In genomic region chr12:123135688-123136087, GRCh38 we compare ENCODE assay signal across 16 cellular contexts. TPM values are rescaled to one million over a fixed set of nuclear protein-coding genes. Genes with fewer than 3 reads are reported as not detected.
DNase-seq lines count a peak whose midpoint lies in the region; ATAC-seq and TF ChIP-seq lines count a peak whose summit lies in the region.
"Had no signal": no experiment of that assay in that cellular context is flagged by ENCODE, and none has a peak within 500 bp of the region (broad histone marks: within the 10 kb centered on the region; RNA-seq: fewer than 3 reads in every experiment).

No MANE protein-coding gene starts in this region.

- H2AFZ ChIP-seq in SK-N-SH (ENCODE audit: low read depth): no peak overlapping the region
- H2AFZ ChIP-seq in PC-9: no peak overlapping the region
- H2AFZ ChIP-seq: GM23248 had no signal

- H3K9me2 ChIP-seq in SK-N-SH (no peaks in the 10 kb centered on the region), PC-9 (ENCODE audit: insufficient read depth) (no peaks in the 10 kb centered on the region)

- no peak overlapping the region for H3K4me3 ChIP-seq in SK-N-SH (ENCODE audit: low read depth in 2 of 2, low read length in 1 of 2)
- no peak overlapping the region for H3K4me3 ChIP-seq in PC-9
- no peak overlapping the region for H3K4me3 ChIP-seq in naive thymus-derived CD4-positive, alpha-beta T cell (ENCODE audit: low read length)
- H3K4me3 ChIP-seq in spleen: no peak overlapping the region
- H3K4me3 ChIP-seq: BLaER1, GM12878, GM23248 had no signal

- H3F3A ChIP-seq in SK-N-SH (replicated peaks; ENCODE audit: insufficient read depth) (no peaks in the 10 kb centered on the region), PC-9 (ENCODE audit: insufficient read depth, low read depth) (peaks cover 24% of the 10 kb centered on the region)

- H3K27me3 ChIP-seq in SK-N-SH (ENCODE audit: insufficient read depth): no peaks in the 10 kb centered on the region
- H3K27me3 ChIP-seq in PC-9 (ENCODE audit: insufficient read depth, low read depth): no peaks in the 10 kb centered on the region
- no peaks in the 10 kb centered on the region for H3K27me3 ChIP-seq in naive thymus-derived CD4-positive, alpha-beta T cell (ENCODE audit: control insufficient read depth in 2 of 2, insufficient read depth in 2 of 2, low read length in 2 of 2)
- H3K27me3 ChIP-seq in spleen (replicated peaks in 1 of 7): no peaks in the 10 kb centered on the region
- H3K27me3 ChIP-seq: BLaER1 had no signal

- TF ChIP-seq POLR2A in spleen (IDR thresholded peaks at IDR 0.05): no peak

- intact Hi-C loops in PC-9 (cut with micrococcal nuclease; ENCODE audit: unreplicated experiment): no loop called here
- intact Hi-C loops in naive thymus-derived CD4-positive, alpha-beta T cell (cut with micrococcal nuclease): no loop called here
- intact Hi-C loops in spleen (cut with DNase I; ENCODE audit: low total_unique reads): no loop called here
- intact Hi-C loops in activated naive CD4-positive, alpha-beta T cell treated with anti-CD3 and anti-CD28 coated beads for 36 hours (cut with micrococcal nuclease): no loop called here

- WGBS in SK-N-SH (ENCODE audit: low lambda C conversion rate): 90% methylated on average over 8 of the region's 8 CpGs
- 72 to 97% (median 82%) methylated on average over 7 to 8 of the region's 8 CpGs for WGBS in spleen, 5 donors

- peak overlapping the region in 8 of 9 donors; percentile 6 to 96 (median 66) for H3K27ac Mint-ChIP-seq in naive thymus-derived CD4-positive, alpha-beta T cell
- H3K27ac Mint-ChIP-seq in activated naive CD4-positive, alpha-beta T cell treated with anti-CD3 and anti-CD28 coated beads for 36 hours: no peak overlapping the region

- no peaks in the 10 kb centered on the region for H4K20me1 ChIP-seq in SK-N-SH (ENCODE audit: insufficient read depth)
- H4K20me1 ChIP-seq in PC-9 (ENCODE audit: insufficient read depth): no peaks in the 10 kb centered on the region
- H4K20me1 ChIP-seq: BLaER1 had no signal

- H3K36me3 ChIP-seq in SK-N-SH (replicated peaks in 1 of 2; ENCODE audit: control insufficient read depth in 1 of 2, insufficient read depth in 2 of 2, low read length in 1 of 2) (no peaks in the 10 kb centered on the region), PC-9 (ENCODE audit: low read depth) (no peaks in the 10 kb centered on the region), spleen (peaks cover 0 to 4% (median 0%) of the 10 kb centered on the region in 6 donors)
- H3K36me3 ChIP-seq in naive thymus-derived CD4-positive, alpha-beta T cell (ENCODE audit: control insufficient read depth in 2 of 3, insufficient read depth in 3 of 3, low read length in 3 of 3): peaks cover 0 to 6% (median 0%) of the 10 kb centered on the region in 3 experiments

- peaks cover 8 to 11% of the 10 kb centered on the region in 2 experiments; a peak in 2 of 4 replicates for H3K4me1 ChIP-seq in SK-N-SH (ENCODE audit: control insufficient read depth in 1 of 2, insufficient read depth in 2 of 2, low read depth in 1 of 2, low read length in 1 of 2)
- H3K4me1 ChIP-seq in PC-9 (replicated peaks; ENCODE audit: insufficient read depth): peaks cover 66% of the 10 kb centered on the region
- H3K4me1 ChIP-seq in naive thymus-derived CD4-positive, alpha-beta T cell (ENCODE audit: control insufficient read depth in 2 of 2, insufficient read depth in 2 of 2, low read length in 2 of 2): peaks cover 0 to 29% of the 10 kb centered on the region in 2 donors
- H3K4me1 ChIP-seq in spleen: peaks cover 7 to 36% (median 22%) of the 10 kb centered on the region in 6 donors

- H3K27ac ChIP-seq in SK-N-SH (ENCODE audit: low read depth in 2 of 2, low read length in 1 of 2): no peak overlapping the region
- peak overlapping the region; percentile 6; the same call in 1 of the 2 replicates for H3K27ac ChIP-seq in PC-9
- no peak overlapping the region for H3K27ac ChIP-seq in naive thymus-derived CD4-positive, alpha-beta T cell (ENCODE audit: low read depth, low read length)
- no peak overlapping the region for H3K27ac ChIP-seq in spleen
- H3K27ac ChIP-seq: 22Rv1, GM23248 had no signal

- POLR2A ChIA-PET in SK-N-SH (lab: Yijun Ruan, JAX): no interaction called here
- POLR2A ChIA-PET in PC-9 (lab: Charles Lee; ENCODE audit: unreplicated experiment): no interaction called here
- POLR2A ChIA-PET in naive thymus-derived CD4-positive, alpha-beta T cell (lab: Charles Lee): interaction anchor here (0.9 to 8.6 kb wide), 7 partner anchors 14 to 91 kb away, joined by 3 to 97 read pairs (median 5); no protein-coding TSS in a partner anchor

- H3K9me3 ChIP-seq in SK-N-SH (no peaks in the 10 kb centered on the region), PC-9 (ENCODE audit: insufficient read depth, low read depth) (no peaks in the 10 kb centered on the region), spleen (no peaks in the 10 kb centered on the region)
- no peaks in the 10 kb centered on the region for H3K9me3 ChIP-seq in naive thymus-derived CD4-positive, alpha-beta T cell (ENCODE audit: control insufficient read depth in 2 of 3, low read length in 3 of 3)

- DNase-seq in SK-N-SH: no peak
- no peak for DNase-seq in PC-9
- DNase-seq in naive thymus-derived CD4-positive, alpha-beta T cell: no peak
- DNase-seq in spleen: peak; percentile 15
- DNase-seq in NCI-H446 treated with DMSO at 0.1 percent for 48 hours (lab: John Stamatoyannopoulos, UW): no peak
- DNase-seq in activated naive CD4-positive, alpha-beta T cell treated with anti-CD3 and anti-CD28 coated beads for 36 hours: no peak
- DNase-seq: Calu3, DMS 273 treated with DMSO at 0.1 percent for 48 hours, DMS79, GM23248 had no signal

- H3K36me3 Mint-ChIP-seq in naive thymus-derived CD4-positive, alpha-beta T cell: peaks cover 0 to 18% (median 11%) of the 10 kb centered on the region in 5 donors
- H3K36me3 Mint-ChIP-seq in activated naive CD4-positive, alpha-beta T cell treated with anti-CD3 and anti-CD28 coated beads for 36 hours (ENCODE audit: low read depth): peaks cover 1% of the 10 kb centered on the region

- H3K4me2 ChIP-seq in SK-N-SH: no peak overlapping the region
- peak overlapping the region; percentile 63; the same call in 1 of the 2 replicates for H3K4me2 ChIP-seq in PC-9

- H3K9ac ChIP-seq in SK-N-SH: no peak overlapping the region
- H3K9ac ChIP-seq: BLaER1, GM23248 had no signal

- TF ChIP-seq CTCF in SK-N-SH (IDR thresholded peaks at IDR 0.05): no peak
- TF ChIP-seq CTCF in PC-9 (conservative IDR thresholded peaks at IDR 0.05): no peak
- TF ChIP-seq CTCF in spleen (IDR thresholded peaks at IDR 0.05 in 8 of 11, conservative IDR thresholded peaks at IDR 0.05 in 3 of 11): no peak

- no peaks in the 10 kb centered on the region for H3K27me3 Mint-ChIP-seq in naive thymus-derived CD4-positive, alpha-beta T cell
- no peaks in the 10 kb centered on the region for H3K27me3 Mint-ChIP-seq in activated naive CD4-positive, alpha-beta T cell treated with anti-CD3 and anti-CD28 coated beads for 36 hours (ENCODE audit: low read depth)

- no peak for ATAC-seq in SK-N-SH treated with all-trans-retinoic acid at 6 μM for 48 hours
- no peak for ATAC-seq in naive thymus-derived CD4-positive, alpha-beta T cell
- ATAC-seq in HG03521 (IDR thresholded peaks at IDR 0.05; ENCODE audit: unreplicated experiment): no peak
- ATAC-seq: GM12878, HCT116 had no signal

- H3K4me1 Mint-ChIP-seq in naive thymus-derived CD4-positive, alpha-beta T cell: peaks cover 31 to 68% (median 56%) of the 10 kb centered on the region in 7 donors
- H3K4me1 Mint-ChIP-seq in activated naive CD4-positive, alpha-beta T cell treated with anti-CD3 and anti-CD28 coated beads for 36 hours (ENCODE audit: low read depth): peaks cover 44% of the 10 kb centered on the region

- no peak for TF ChIP-seq RAD21 in SK-N-SH (IDR thresholded peaks at IDR 0.05; ENCODE audit: low read length)

- peaks cover 0 to 1% (median 0%) of the 10 kb centered on the region in 11 donors for H3K9me3 Mint-ChIP-seq in naive thymus-derived CD4-positive, alpha-beta T cell
- H3K9me3 Mint-ChIP-seq in activated naive CD4-positive, alpha-beta T cell treated with anti-CD3 and anti-CD28 coated beads for 36 hours: no peaks in the 10 kb centered on the region

- TF ChIP-seq EP300 in SK-N-SH (IDR thresholded peaks at IDR 0.05; ENCODE audit: borderline replicate concordance in 1 of 2, low read depth in 1 of 2, low read length in 1 of 2): no peak

- H3K79me2 ChIP-seq in SK-N-SH (ENCODE audit: insufficient read depth): peaks cover 22% of the 10 kb centered on the region
- peaks cover 39% of the 10 kb centered on the region for H3K79me2 ChIP-seq in PC-9 (ENCODE audit: low read depth)

- CTCF ChIA-PET in SK-N-SH (lab: Yijun Ruan, JAX): interaction anchor here (0.6 to 1.2 kb wide), 3 partner anchors 18 to 446 kb away, joined by 3 to 4 read pairs (median 3); no protein-coding TSS in a partner anchor
- CTCF ChIA-PET in PC-9 (lab: Charles Lee): no interaction called here
- CTCF ChIA-PET in naive thymus-derived CD4-positive, alpha-beta T cell (lab: Charles Lee): interaction anchor here (1.0 to 1.2 kb wide), 2 partner anchors 9 to 13 kb away, joined by 3 to 6 read pairs; no protein-coding TSS in a partner anchor
- CTCF ChIA-PET in activated naive CD4-positive, alpha-beta T cell treated with anti-CD3 and anti-CD28 coated beads for 36 hours (lab: Charles Lee): interaction anchor here (0.6 to 1.4 kb wide), 3 partner anchors 11 to 246 kb away, joined by 3 read pairs; no protein-coding TSS in a partner anchor

- peak overlapping the region in 1 of 10 donors; percentile 10 for H3K4me3 Mint-ChIP-seq in naive thymus-derived CD4-positive, alpha-beta T cell
- no peak overlapping the region for H3K4me3 Mint-ChIP-seq in activated naive CD4-positive, alpha-beta T cell treated with anti-CD3 and anti-CD28 coated beads for 36 hours

- BruUV-seq in PC-9 (replicated peaks; lab: Mats Ljungman, UMichigan): no TSS peak

TF ChIP-seq in SK-N-SH treated with all-trans-retinoic acid at 6 μM for 48 hours, 23 proteins besides CTCF, POLR2A, EP300 and RAD21:
- peak; percentile 86 for TF ChIP-seq ZNF8 (CRISPR knock-in tag; IDR thresholded peaks at IDR 0.05)
- TF ChIP-seq ZFP3 (CRISPR knock-in tag; IDR thresholded peaks at IDR 0.05): no peak

TF ChIP-seq in SK-N-SH, 30 proteins besides CTCF, POLR2A, EP300 and RAD21 (continues in another document):
- TF ChIP-seq POLR2AphosphoS5 (IDR thresholded peaks at IDR 0.05; ENCODE audit: low read depth, low read length): no peak

RNA-seq across cellular contexts. Expression of gene PITPNM2, which starts 15.2 kb away (rescaled TPM):
- polyA plus RNA-seq in SK-N-SH (2012; rRNA removed) (2.6 and 3.7 TPM in 2 replicates), spleen (1 to 10 TPM; 2.2 to 5.2 (median 2.3) TPM)
- 1.3 and 2.0 TPM in 2 replicates for polyA plus RNA-seq in SK-N-SH (2012; cell fraction: cytosol; rRNA removed)
- 12.7 and 16.1 TPM in 2 replicates for polyA plus RNA-seq in SK-N-SH (2012; cell fraction: nucleus; rRNA removed)
- total RNA-seq in PC-9 (2021) (16.6 and 21.6 TPM in 2 replicates), spleen (10 to 100 TPM in 4 of 7 donors, 1 to 10 TPM in 3; 7.1 to 23.7 (median 13.9) TPM)
- 10 to 100 TPM; 22.2 to 65.3 (median 56.6) TPM for total RNA-seq in naive thymus-derived CD4-positive, alpha-beta T cell
- 1 to 10 TPM; 2.9 to 9.2 TPM for polyA plus RNA-seq in naive thymus-derived CD4-positive, alpha-beta T cell
- total RNA-seq in activated naive CD4-positive, alpha-beta T cell treated with anti-CD3 and anti-CD28 coated beads for 36 hours: 10 to 100 TPM; 15.4 TPM
